1 cellular context compared by ENCODE assay signal in genomic region chr1:116292929-116293725, GRCh38.
A peak's percentile ranks its signal among the peaks of the same experiment; 100 is the strongest.
TF ChIP-seq lines count a peak whose summit lies in the region.

No MANE protein-coding gene starts in this region.

TF ChIP-seq in HepG2, 621 proteins besides CTCF, POLR2A, EP300 and RAD21 (continued from another document and continues in another):
- TF ChIP-seq PATZ1 (CRISPR knock-in tag; IDR thresholded peaks at IDR 0.05): peak; percentile 68; the same call in 1 of the 2 replicates
- TF ChIP-seq ZFP36L2 (CRISPR knock-in tag; IDR thresholded peaks at IDR 0.05): no peak
- 0 out of 2 replicates have a peak, but pooled peaks have one; percentile 60 for TF ChIP-seq POGK (CRISPR knock-in tag; conservative IDR thresholded peaks at IDR 0.05)
- no peak for TF ChIP-seq SRSF4 (IDR thresholded peaks at IDR 0.05; ENCODE audit: low read depth, low read length, poor library complexity, severe bottlenecking)
- 0 out of 2 replicates have a peak, but pooled peaks have one; percentile 63 for TF ChIP-seq BORCS8-MEF2B (CRISPR knock-in tag; IDR thresholded peaks at IDR 0.05)
- no peak for TF ChIP-seq ZFP62 (CRISPR knock-in tag; IDR thresholded peaks at IDR 0.05)
- no peak for TF ChIP-seq U2AF2 (IDR thresholded peaks at IDR 0.05; ENCODE audit: low read depth, low read length)
- TF ChIP-seq SAFB2 (CRISPR knock-in tag; IDR thresholded peaks at IDR 0.05; ENCODE audit: borderline replicate concordance, low read depth): no peak; the same call in 1 of the 2 replicates
- TF ChIP-seq ZNF24 (IDR thresholded peaks at IDR 0.05): no peak
- TF ChIP-seq, protein P1, sequence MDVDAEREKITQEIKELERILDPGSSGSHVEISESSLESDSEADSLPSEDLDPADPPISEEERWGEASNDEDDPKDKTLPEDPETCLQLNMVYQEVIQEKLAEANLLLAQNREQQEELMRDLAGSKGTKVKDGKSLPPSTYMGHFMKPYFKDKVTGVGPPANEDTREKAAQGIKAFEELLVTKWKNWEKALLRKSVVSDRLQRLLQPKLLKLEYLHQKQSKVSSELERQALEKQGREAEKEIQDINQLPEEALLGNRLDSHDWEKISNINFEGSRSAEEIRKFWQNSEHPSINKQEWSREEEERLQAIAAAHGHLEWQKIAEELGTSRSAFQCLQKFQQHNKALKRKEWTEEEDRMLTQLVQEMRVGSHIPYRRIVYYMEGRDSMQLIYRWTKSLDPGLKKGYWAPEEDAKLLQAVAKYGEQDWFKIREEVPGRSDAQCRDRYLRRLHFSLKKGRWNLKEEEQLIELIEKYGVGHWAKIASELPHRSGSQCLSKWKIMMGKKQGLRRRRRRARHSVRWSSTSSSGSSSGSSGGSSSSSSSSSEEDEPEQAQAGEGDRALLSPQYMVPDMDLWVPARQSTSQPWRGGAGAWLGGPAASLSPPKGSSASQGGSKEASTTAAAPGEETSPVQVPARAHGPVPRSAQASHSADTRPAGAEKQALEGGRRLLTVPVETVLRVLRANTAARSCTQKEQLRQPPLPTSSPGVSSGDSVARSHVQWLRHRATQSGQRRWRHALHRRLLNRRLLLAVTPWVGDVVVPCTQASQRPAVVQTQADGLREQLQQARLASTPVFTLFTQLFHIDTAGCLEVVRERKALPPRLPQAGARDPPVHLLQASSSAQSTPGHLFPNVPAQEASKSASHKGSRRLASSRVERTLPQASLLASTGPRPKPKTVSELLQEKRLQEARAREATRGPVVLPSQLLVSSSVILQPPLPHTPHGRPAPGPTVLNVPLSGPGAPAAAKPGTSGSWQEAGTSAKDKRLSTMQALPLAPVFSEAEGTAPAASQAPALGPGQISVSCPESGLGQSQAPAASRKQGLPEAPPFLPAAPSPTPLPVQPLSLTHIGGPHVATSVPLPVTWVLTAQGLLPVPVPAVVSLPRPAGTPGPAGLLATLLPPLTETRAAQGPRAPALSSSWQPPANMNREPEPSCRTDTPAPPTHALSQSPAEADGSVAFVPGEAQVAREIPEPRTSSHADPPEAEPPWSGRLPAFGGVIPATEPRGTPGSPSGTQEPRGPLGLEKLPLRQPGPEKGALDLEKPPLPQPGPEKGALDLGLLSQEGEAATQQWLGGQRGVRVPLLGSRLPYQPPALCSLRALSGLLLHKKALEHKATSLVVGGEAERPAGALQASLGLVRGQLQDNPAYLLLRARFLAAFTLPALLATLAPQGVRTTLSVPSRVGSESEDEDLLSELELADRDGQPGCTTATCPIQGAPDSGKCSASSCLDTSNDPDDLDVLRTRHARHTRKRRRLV (CRISPR knock-in tag; IDR thresholded peaks at IDR 0.05): no peak
- TF ChIP-seq ATF1 (CRISPR knock-in tag; IDR thresholded peaks at IDR 0.05): peak; percentile 54; the same call in 1 of the 2 replicates
- TF ChIP-seq, protein P2, sequence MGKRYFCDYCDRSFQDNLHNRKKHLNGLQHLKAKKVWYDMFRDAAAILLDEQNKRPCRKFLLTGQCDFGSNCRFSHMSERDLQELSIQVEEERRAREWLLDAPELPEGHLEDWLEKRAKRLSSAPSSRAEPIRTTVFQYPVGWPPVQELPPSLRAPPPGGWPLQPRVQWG (CRISPR knock-in tag; IDR thresholded peaks at IDR 0.05; ENCODE audit: borderline replicate concordance, low read depth): no peak
- TF ChIP-seq PRMT3 (CRISPR knock-in tag; IDR thresholded peaks at IDR 0.05; ENCODE audit: borderline replicate concordance, low read depth): no peak
- TF ChIP-seq GPBP1L1 (CRISPR knock-in tag; IDR thresholded peaks at IDR 0.05): no peak
- TF ChIP-seq ZFP36 (IDR thresholded peaks at IDR 0.05; ENCODE audit: borderline replicate concordance, low read depth, low read length, partially characterized antibody): no peak
- TF ChIP-seq RORA (CRISPR knock-in tag; IDR thresholded peaks at IDR 0.05): no peak
- TF ChIP-seq ZFP41 (CRISPR knock-in tag; IDR thresholded peaks at IDR 0.05; ENCODE audit: borderline replicate concordance): no peak
- TF ChIP-seq, protein P3, sequence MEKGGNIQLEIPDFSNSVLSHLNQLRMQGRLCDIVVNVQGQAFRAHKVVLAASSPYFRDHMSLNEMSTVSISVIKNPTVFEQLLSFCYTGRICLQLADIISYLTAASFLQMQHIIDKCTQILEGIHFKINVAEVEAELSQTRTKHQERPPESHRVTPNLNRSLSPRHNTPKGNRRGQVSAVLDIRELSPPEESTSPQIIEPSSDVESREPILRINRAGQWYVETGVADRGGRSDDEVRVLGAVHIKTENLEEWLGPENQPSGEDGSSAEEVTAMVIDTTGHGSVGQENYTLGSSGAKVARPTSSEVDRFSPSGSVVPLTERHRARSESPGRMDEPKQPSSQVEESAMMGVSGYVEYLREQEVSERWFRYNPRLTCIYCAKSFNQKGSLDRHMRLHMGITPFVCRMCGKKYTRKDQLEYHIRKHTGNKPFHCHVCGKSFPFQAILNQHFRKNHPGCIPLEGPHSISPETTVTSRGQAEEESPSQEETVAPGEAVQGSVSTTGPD (CRISPR knock-in tag; IDR thresholded peaks at IDR 0.05): no peak
- no peak for TF ChIP-seq ZNF773 (CRISPR knock-in tag; IDR thresholded peaks at IDR 0.05; ENCODE audit: borderline replicate concordance)
- no peak for TF ChIP-seq ZHX2 (IDR thresholded peaks at IDR 0.05; ENCODE audit: low read depth)
- no peak for TF ChIP-seq ZHX2 (CRISPR knock-in tag; IDR thresholded peaks at IDR 0.05; ENCODE audit: borderline replicate concordance)
- peak; percentile 97 for TF ChIP-seq HMG20A (CRISPR knock-in tag; IDR thresholded peaks at IDR 0.05; ENCODE audit: borderline replicate concordance)
- no peak for TF ChIP-seq ZNF367 (CRISPR knock-in tag; IDR thresholded peaks at IDR 0.05; ENCODE audit: borderline replicate concordance)
- TF ChIP-seq FOXP4 (CRISPR knock-in tag; IDR thresholded peaks at IDR 0.05): peak; percentile 100
- TF ChIP-seq ZNF841 (CRISPR knock-in tag; IDR thresholded peaks at IDR 0.05; ENCODE audit: borderline replicate concordance): no peak
- TF ChIP-seq ZNF337 (CRISPR knock-in tag; IDR thresholded peaks at IDR 0.05; ENCODE audit: borderline replicate concordance, low read depth): no peak
- 0 out of 2 replicates have a peak, but pooled peaks have one; percentile 14 for TF ChIP-seq KDM2A (CRISPR knock-in tag; IDR thresholded peaks at IDR 0.05; ENCODE audit: borderline replicate concordance, low read depth)
- TF ChIP-seq IKZF5 (CRISPR knock-in tag; IDR thresholded peaks at IDR 0.05): peak; percentile 85; the same call in 1 of the 2 replicates
- TF ChIP-seq PHF8 (CRISPR knock-in tag; IDR thresholded peaks at IDR 0.05): 0 out of 2 replicates have a peak, but pooled peaks have one; percentile 26
- no peak for TF ChIP-seq ZNF253 (CRISPR knock-in tag; IDR thresholded peaks at IDR 0.05; ENCODE audit: borderline replicate concordance)
